ENCODE assay signal across 1 cellular context in genomic region chr5:43997647-43998251, GRCh38.
TF ChIP-seq lines count a peak whose summit lies in the region.

No MANE protein-coding gene starts in this region.

TF ChIP-seq in HepG2, 621 proteins besides CTCF, POLR2A, EP300 and RAD21 (continued from another document and continues in another):
- TF ChIP-seq ZBED4 (CRISPR knock-in tag; IDR thresholded peaks at IDR 0.05; ENCODE audit: borderline replicate concordance) (peak; percentile 71; the same call in 1 of the 2 replicates), FOXO1 (CRISPR knock-in tag; IDR thresholded peaks at IDR 0.05) (peak; percentile 91), AGO1 (IDR thresholded peaks at IDR 0.05; ENCODE audit: low read depth, low read length, poor library complexity, severe bottlenecking) (no peak), TMF1 (CRISPR knock-in tag; IDR thresholded peaks at IDR 0.05; ENCODE audit: low read depth) (no peak), SAFB2 (CRISPR knock-in tag; IDR thresholded peaks at IDR 0.05; ENCODE audit: borderline replicate concordance, low read depth) (no peak), ZNF556 (CRISPR knock-in tag; IDR thresholded peaks at IDR 0.05; ENCODE audit: borderline replicate concordance) (peak; percentile 69; the same call in 1 of the 2 replicates), RERE (CRISPR knock-in tag; IDR thresholded peaks at IDR 0.05; ENCODE audit: low read depth) (peak; percentile 86), ETV6 (CRISPR knock-in tag; conservative IDR thresholded peaks at IDR 0.05) (no peak), MZF1 (CRISPR knock-in tag; IDR thresholded peaks at IDR 0.05; ENCODE audit: borderline replicate concordance) (no peak), NR2C2 (CRISPR knock-in tag; IDR thresholded peaks at IDR 0.05; ENCODE audit: borderline replicate concordance) (peak; percentile 83), PLRG1 (conservative IDR thresholded peaks at IDR 0.05) (no peak), CHCHD3 (CRISPR knock-in tag; IDR thresholded peaks at IDR 0.05) (no peak), SRY (CRISPR knock-in tag; IDR thresholded peaks at IDR 0.05) (no peak), BRCA1 (CRISPR knock-in tag; IDR thresholded peaks at IDR 0.05) (no peak), ZSCAN20 (CRISPR knock-in tag; IDR thresholded peaks at IDR 0.05; ENCODE audit: borderline replicate concordance) (no peak), ZNF292 (CRISPR knock-in tag; IDR thresholded peaks at IDR 0.05; ENCODE audit: borderline replicate concordance, low read depth) (peak; percentile 91), SP5 (CRISPR knock-in tag; IDR thresholded peaks at IDR 0.05; ENCODE audit: borderline replicate concordance, low read depth) (peak; percentile 80), ELF4 (CRISPR knock-in tag; IDR thresholded peaks at IDR 0.05; ENCODE audit: borderline replicate concordance) (no peak), SYNCRIP (IDR thresholded peaks at IDR 0.05; ENCODE audit: insufficient read depth, low read depth, low read length) (no peak), HOXA3 (CRISPR knock-in tag; IDR thresholded peaks at IDR 0.05) (peak; percentile 74), ZBTB38 (CRISPR knock-in tag; IDR thresholded peaks at IDR 0.05) (no peak), STAG1 (CRISPR knock-in tag; IDR thresholded peaks at IDR 0.05) (peak; percentile 33; the same call in 1 of the 2 replicates), ASH2L (IDR thresholded peaks at IDR 0.05; ENCODE audit: insufficient read length, low read depth, low read length) (peak; percentile 71), CREBL2 (CRISPR knock-in tag; IDR thresholded peaks at IDR 0.05; ENCODE audit: borderline replicate concordance) (no peak), MXD4 (CRISPR knock-in tag; IDR thresholded peaks at IDR 0.05) (peak; percentile 27; the same call in 1 of the 2 replicates), BHLHE40 (IDR thresholded peaks at IDR 0.05; ENCODE audit: low read length) (peak; percentile 45; the same call in 1 of the 2 replicates), ZNF121 (CRISPR knock-in tag; IDR thresholded peaks at IDR 0.05) (no peak; the same call in 1 of the 2 replicates), SIX1 (CRISPR knock-in tag; IDR thresholded peaks at IDR 0.05; ENCODE audit: borderline replicate concordance) (peak; percentile 60; the same call in 1 of the 2 replicates), ZBTB7B (CRISPR knock-in tag; IDR thresholded peaks at IDR 0.05) (peak; percentile 80), NR2F2 (IDR thresholded peaks at IDR 0.05; ENCODE audit: borderline replicate concordance, low read depth) (peak; percentile 76), ZNF883 (CRISPR knock-in tag; IDR thresholded peaks at IDR 0.05; ENCODE audit: not compliant biosample characterization) (no peak), FOXP1 (IDR thresholded peaks at IDR 0.05) (peak; percentile 45; the same call in 1 of the 2 replicates), FOXP1 (CRISPR knock-in tag; IDR thresholded peaks at IDR 0.05) (peak; percentile 89)
- TF ChIP-seq, protein P1, sequence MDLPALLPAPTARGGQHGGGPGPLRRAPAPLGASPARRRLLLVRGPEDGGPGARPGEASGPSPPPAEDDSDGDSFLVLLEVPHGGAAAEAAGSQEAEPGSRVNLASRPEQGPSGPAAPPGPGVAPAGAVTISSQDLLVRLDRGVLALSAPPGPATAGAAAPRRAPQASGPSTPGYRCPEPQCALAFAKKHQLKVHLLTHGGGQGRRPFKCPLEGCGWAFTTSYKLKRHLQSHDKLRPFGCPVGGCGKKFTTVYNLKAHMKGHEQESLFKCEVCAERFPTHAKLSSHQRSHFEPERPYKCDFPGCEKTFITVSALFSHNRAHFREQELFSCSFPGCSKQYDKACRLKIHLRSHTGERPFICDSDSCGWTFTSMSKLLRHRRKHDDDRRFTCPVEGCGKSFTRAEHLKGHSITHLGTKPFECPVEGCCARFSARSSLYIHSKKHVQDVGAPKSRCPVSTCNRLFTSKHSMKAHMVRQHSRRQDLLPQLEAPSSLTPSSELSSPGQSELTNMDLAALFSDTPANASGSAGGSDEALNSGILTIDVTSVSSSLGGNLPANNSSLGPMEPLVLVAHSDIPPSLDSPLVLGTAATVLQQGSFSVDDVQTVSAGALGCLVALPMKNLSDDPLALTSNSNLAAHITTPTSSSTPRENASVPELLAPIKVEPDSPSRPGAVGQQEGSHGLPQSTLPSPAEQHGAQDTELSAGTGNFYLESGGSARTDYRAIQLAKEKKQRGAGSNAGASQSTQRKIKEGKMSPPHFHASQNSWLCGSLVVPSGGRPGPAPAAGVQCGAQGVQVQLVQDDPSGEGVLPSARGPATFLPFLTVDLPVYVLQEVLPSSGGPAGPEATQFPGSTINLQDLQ (CRISPR knock-in tag; IDR thresholded peaks at IDR 0.05): no peak
- TF ChIP-seq, protein P2, sequence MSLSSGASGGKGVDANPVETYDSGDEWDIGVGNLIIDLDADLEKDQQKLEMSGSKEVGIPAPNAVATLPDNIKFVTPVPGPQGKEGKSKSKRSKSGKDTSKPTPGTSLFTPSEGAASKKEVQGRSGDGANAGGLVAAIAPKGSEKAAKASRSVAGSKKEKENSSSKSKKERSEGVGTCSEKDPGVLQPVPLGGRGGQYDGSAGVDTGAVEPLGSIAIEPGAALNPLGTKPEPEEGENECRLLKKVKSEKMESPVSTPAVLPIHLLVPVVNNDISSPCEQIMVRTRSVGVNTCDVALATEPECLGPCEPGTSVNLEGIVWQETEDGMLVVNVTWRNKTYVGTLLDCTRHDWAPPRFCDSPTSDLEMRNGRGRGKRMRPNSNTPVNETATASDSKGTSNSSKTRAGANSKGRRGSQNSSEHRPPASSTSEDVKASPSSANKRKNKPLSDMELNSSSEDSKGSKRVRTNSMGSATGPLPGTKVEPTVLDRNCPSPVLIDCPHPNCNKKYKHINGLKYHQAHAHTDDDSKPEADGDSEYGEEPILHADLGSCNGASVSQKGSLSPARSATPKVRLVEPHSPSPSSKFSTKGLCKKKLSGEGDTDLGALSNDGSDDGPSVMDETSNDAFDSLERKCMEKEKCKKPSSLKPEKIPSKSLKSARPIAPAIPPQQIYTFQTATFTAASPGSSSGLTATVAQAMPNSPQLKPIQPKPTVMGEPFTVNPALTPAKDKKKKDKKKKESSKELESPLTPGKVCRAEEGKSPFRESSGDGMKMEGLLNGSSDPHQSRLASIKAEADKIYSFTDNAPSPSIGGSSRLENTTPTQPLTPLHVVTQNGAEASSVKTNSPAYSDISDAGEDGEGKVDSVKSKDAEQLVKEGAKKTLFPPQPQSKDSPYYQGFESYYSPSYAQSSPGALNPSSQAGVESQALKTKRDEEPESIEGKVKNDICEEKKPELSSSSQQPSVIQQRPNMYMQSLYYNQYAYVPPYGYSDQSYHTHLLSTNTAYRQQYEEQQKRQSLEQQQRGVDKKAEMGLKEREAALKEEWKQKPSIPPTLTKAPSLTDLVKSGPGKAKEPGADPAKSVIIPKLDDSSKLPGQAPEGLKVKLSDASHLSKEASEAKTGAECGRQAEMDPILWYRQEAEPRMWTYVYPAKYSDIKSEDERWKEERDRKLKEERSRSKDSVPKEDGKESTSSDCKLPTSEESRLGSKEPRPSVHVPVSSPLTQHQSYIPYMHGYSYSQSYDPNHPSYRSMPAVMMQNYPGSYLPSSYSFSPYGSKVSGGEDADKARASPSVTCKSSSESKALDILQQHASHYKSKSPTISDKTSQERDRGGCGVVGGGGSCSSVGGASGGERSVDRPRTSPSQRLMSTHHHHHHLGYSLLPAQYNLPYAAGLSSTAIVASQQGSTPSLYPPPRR (CRISPR knock-in tag; IDR thresholded peaks at IDR 0.05; ENCODE audit: borderline replicate concordance): peak; percentile 94
- TF ChIP-seq, protein P3, sequence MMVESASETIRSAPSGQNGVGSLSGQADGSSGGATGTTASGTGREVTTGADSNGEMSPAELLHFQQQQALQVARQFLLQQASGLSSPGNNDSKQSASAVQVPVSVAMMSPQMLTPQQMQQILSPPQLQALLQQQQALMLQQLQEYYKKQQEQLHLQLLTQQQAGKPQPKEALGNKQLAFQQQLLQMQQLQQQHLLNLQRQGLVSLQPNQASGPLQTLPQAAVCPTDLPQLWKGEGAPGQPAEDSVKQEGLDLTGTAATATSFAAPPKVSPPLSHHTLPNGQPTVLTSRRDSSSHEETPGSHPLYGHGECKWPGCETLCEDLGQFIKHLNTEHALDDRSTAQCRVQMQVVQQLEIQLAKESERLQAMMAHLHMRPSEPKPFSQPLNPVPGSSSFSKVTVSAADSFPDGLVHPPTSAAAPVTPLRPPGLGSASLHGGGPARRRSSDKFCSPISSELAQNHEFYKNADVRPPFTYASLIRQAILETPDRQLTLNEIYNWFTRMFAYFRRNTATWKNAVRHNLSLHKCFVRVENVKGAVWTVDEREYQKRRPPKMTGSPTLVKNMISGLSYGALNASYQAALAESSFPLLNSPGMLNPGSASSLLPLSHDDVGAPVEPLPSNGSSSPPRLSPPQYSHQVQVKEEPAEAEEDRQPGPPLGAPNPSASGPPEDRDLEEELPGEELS (CRISPR knock-in tag; IDR thresholded peaks at IDR 0.05): peak; percentile 95
- TF ChIP-seq, protein P4, sequence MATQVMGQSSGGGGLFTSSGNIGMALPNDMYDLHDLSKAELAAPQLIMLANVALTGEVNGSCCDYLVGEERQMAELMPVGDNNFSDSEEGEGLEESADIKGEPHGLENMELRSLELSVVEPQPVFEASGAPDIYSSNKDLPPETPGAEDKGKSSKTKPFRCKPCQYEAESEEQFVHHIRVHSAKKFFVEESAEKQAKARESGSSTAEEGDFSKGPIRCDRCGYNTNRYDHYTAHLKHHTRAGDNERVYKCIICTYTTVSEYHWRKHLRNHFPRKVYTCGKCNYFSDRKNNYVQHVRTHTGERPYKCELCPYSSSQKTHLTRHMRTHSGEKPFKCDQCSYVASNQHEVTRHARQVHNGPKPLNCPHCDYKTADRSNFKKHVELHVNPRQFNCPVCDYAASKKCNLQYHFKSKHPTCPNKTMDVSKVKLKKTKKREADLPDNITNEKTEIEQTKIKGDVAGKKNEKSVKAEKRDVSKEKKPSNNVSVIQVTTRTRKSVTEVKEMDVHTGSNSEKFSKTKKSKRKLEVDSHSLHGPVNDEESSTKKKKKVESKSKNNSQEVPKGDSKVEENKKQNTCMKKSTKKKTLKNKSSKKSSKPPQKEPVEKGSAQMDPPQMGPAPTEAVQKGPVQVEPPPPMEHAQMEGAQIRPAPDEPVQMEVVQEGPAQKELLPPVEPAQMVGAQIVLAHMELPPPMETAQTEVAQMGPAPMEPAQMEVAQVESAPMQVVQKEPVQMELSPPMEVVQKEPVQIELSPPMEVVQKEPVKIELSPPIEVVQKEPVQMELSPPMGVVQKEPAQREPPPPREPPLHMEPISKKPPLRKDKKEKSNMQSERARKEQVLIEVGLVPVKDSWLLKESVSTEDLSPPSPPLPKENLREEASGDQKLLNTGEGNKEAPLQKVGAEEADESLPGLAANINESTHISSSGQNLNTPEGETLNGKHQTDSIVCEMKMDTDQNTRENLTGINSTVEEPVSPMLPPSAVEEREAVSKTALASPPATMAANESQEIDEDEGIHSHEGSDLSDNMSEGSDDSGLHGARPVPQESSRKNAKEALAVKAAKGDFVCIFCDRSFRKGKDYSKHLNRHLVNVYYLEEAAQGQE (IDR thresholded peaks at IDR 0.05; ENCODE audit: borderline replicate concordance in 1 of 2, low read depth in 1 of 2, low read length in 2 of 2): peak in 1 of 2 experiments; percentile 69; a peak in 1 of 4 replicates
